26 cellular contexts compared by ENCODE assay signal in the genomic region with DNA sequence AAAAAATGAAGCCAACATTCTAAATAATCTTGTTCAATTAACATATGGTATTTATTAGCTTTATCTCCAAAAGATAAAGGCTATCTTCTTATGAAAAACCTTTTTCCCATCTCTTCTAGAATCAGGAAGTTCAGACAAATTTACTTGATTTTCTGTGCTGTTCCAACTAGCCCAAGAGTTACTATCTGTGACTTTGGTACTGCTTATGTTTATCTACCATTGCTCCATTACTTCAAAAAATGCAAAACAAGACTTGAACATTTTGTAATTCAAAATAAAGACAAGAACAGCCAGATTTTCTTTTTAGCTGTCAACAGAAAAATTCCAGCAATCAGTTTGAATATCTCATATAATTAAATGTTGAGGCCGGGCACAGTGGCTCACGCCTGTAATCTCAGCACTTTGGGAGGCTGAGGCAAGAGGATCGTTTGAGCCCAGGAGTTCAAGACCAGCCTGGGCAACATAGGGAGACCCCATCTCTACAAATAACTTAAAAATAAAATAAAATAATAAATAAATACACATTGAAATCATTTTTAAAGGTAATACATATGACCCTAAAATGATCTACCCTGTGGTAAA.
DNase-seq lines count a peak whose midpoint lies in the region; ATAC-seq and TF ChIP-seq lines count a peak whose summit lies in the region.
"Had no signal": no experiment of that assay in that cellular context is flagged by ENCODE, and none has a peak within 500 bp of the region (broad histone marks: within the 10 kb centered on the region; RNA-seq: fewer than 3 reads in every experiment).

No MANE protein-coding gene starts in this region.

- no peaks in the 10 kb centered on the region for H4K20me1 ChIP-seq in SK-N-SH (ENCODE audit: insufficient read depth)

- H3K36me3 ChIP-seq in SK-N-SH (replicated peaks in 1 of 2; ENCODE audit: control insufficient read depth in 1 of 2, insufficient read depth in 2 of 2, low read length in 1 of 2) (no peaks in the 10 kb centered on the region), esophagus muscularis mucosa (no peaks in the 10 kb centered on the region), lower lobe of right lung (no peaks in the 10 kb centered on the region), upper lobe of left lung (no peaks in the 10 kb centered on the region)

- H3K4me1 ChIP-seq in SK-N-SH (ENCODE audit: control insufficient read depth in 1 of 2, insufficient read depth in 2 of 2, low read depth in 1 of 2, low read length in 1 of 2) (no peaks in the 10 kb centered on the region; a peak in 1 of 4 replicates), esophagus muscularis mucosa (peaks cover 7 to 42% (median 37%) of the 10 kb centered on the region in 4 donors), lower lobe of right lung (no peaks in the 10 kb centered on the region), upper lobe of left lung (no peaks in the 10 kb centered on the region)
- H3K4me1 ChIP-seq: body of pancreas had no signal

- no peak overlapping the region for H3K4me3 ChIP-seq in SK-N-SH (ENCODE audit: low read depth in 2 of 2, low read length in 1 of 2)
- peak overlapping the region in 1 of 4 donors; percentile 32 for H3K4me3 ChIP-seq in esophagus muscularis mucosa
- H3K4me3 ChIP-seq in lower lobe of right lung, result no peak overlapping the region
- no peak overlapping the region for H3K4me3 ChIP-seq in upper lobe of left lung
- H3K4me3 ChIP-seq: body of pancreas, dorsolateral prefrontal cortex had no signal

- POLR2A ChIA-PET in SK-N-SH (lab: Yijun Ruan, JAX), result no interaction called here

- DNase-seq in SK-N-SH (no peak), esophagus muscularis mucosa (ENCODE audit: extremely low spot score) (no peak), lower lobe of right lung (no peak), upper lobe of left lung (no peak), RPMI8226 (no peak), NCI-H748 treated with DMSO at 0.1 percent for 48 hours (lab: John Stamatoyannopoulos, UW) (no peak), middle frontal gyrus (ENCODE audit: extremely low spot score, low spot score) (no peak)
- DNase-seq: activated CD8-positive, alpha-beta memory T cell treated with anti-CD3 and anti-CD28 coated beads, Interleukin-2, amount 50 U/mL, for 48 hours; activated CD8-positive, alpha-beta T cell treated with anti-CD3 and anti-CD28 coated beads for 36 hours; activated naive CD4-positive, alpha-beta T cell treated with Interleukin-2 at 50 U/mL for 16 hours; body of pancreas; CD8-positive, alpha-beta memory T cell; dorsolateral prefrontal cortex; glutamatergic neuron; H9; islet precursor cell; midbrain; MM.1S; naive thymus-derived CD8-positive, alpha-beta T cell; NCI-H2029; NCI-H510A treated with DMSO at 0.1 percent for 48 hours; NK-92 treated with Interleukin-12 subunit alpha and Interleukin-12 subunit beta, amount 100 ng/mL, for 24 hours; occipital lobe had no signal

- TF ChIP-seq CTCF in SK-N-SH (IDR thresholded peaks at IDR 0.05) (no peak), esophagus muscularis mucosa (IDR thresholded peaks at IDR 0.05) (no peak), lower lobe of right lung (IDR thresholded peaks at IDR 0.05) (no peak), upper lobe of left lung (IDR thresholded peaks at IDR 0.05) (no peak)

- intact Hi-C loops in esophagus muscularis mucosa (cut with DNase I), result no loop called here
- intact Hi-C loops in lower lobe of right lung (cut with DNase I), result no loop called here

- TF ChIP-seq RAD21 in SK-N-SH (IDR thresholded peaks at IDR 0.05; ENCODE audit: low read length), result no peak

- no peaks in the 10 kb centered on the region for H3K9me2 ChIP-seq in SK-N-SH

- TF ChIP-seq EP300 in SK-N-SH (IDR thresholded peaks at IDR 0.05; ENCODE audit: borderline replicate concordance in 1 of 2, low read depth in 1 of 2, low read length in 1 of 2) (no peak), esophagus muscularis mucosa (IDR thresholded peaks at IDR 0.05) (no peak), upper lobe of left lung (IDR thresholded peaks at IDR 0.05) (no peak)

- H3K4me2 ChIP-seq in SK-N-SH, result no peak overlapping the region
- H3K4me2 ChIP-seq: KMS-11 had no signal

- 61% methylated on average over 3 of the region's 3 CpGs for WGBS in SK-N-SH (ENCODE audit: low lambda C conversion rate)
- WGBS in esophagus muscularis mucosa, result 84% methylated on average over 3 of the region's 3 CpGs
- WGBS in upper lobe of left lung, 2 donors, result 79 to 89% methylated on average over 3 of the region's 3 CpGs

- H3K27ac ChIP-seq in SK-N-SH (ENCODE audit: low read depth in 2 of 2, low read length in 1 of 2), result no peak overlapping the region; a peak in 1 of 4 replicates
- peak overlapping the region; percentile 69 to 75 (median 74) for H3K27ac ChIP-seq in esophagus muscularis mucosa (replicated peaks in 1 of 4)
- peak overlapping the region; percentile 22 for H3K27ac ChIP-seq in lower lobe of right lung
- peak overlapping the region; percentile 10 to 63 (median 34) for H3K27ac ChIP-seq in upper lobe of left lung
- H3K27ac ChIP-seq: body of pancreas, dorsolateral prefrontal cortex, HL-60, KMS-11 had no signal

- H3K79me2 ChIP-seq in SK-N-SH (ENCODE audit: insufficient read depth), result no peaks in the 10 kb centered on the region

- CTCF ChIA-PET in SK-N-SH (lab: Yijun Ruan, JAX), result no interaction called here

- no peak for ATAC-seq in lower lobe of right lung
- ATAC-seq in upper lobe of left lung (ENCODE audit: low FRiP score in 2 of 2), result no peak
- ATAC-seq: activated CD8-positive, alpha-beta T cell treated with anti-CD3 and anti-CD28 coated beads for 36 hours; body of pancreas; naive thymus-derived CD8-positive, alpha-beta T cell; stimulated activated effector memory CD8-positive, alpha-beta T cell treated with anti-CD3 and anti-CD28 coated beads, Interleukin-12 subunit alpha, Interleukin-12 subunit beta, amount 100 ng/mL, for 72 hours had no signal

- H3K9me3 ChIP-seq in SK-N-SH, result peaks cover 6% of the 10 kb centered on the region; the same call in 1 of the 2 replicates
- peaks cover 0 to 7% (median 0%) of the 10 kb centered on the region in 4 donors for H3K9me3 ChIP-seq in esophagus muscularis mucosa
- no peaks in the 10 kb centered on the region for H3K9me3 ChIP-seq in lower lobe of right lung
- no peaks in the 10 kb centered on the region for H3K9me3 ChIP-seq in upper lobe of left lung
- H3K9me3 ChIP-seq: body of pancreas had no signal

- no peak for TF ChIP-seq POLR2A in esophagus muscularis mucosa (IDR thresholded peaks at IDR 0.05; ENCODE audit: low read depth)
- TF ChIP-seq POLR2A in upper lobe of left lung (IDR thresholded peaks at IDR 0.05), result no peak

- H3F3A ChIP-seq in SK-N-SH (replicated peaks; ENCODE audit: insufficient read depth), result no peaks in the 10 kb centered on the region

- no peak overlapping the region for H3K9ac ChIP-seq in SK-N-SH
- H3K9ac ChIP-seq: KMS-11 had no signal

- H3K27me3 ChIP-seq in SK-N-SH (ENCODE audit: insufficient read depth) (no peaks in the 10 kb centered on the region), esophagus muscularis mucosa (no peaks in the 10 kb centered on the region), lower lobe of right lung (ENCODE audit: low read depth) (no peaks in the 10 kb centered on the region), upper lobe of left lung (no peaks in the 10 kb centered on the region)
- H3K27me3 ChIP-seq: body of pancreas, dorsolateral prefrontal cortex had no signal

- H2AFZ ChIP-seq in SK-N-SH (ENCODE audit: low read depth), result no peak overlapping the region

TF ChIP-seq in SK-N-SH, 30 proteins besides CTCF, POLR2A, EP300 and RAD21:
- TF ChIP-seq MAX (IDR thresholded peaks at IDR 0.05; ENCODE audit: low read depth), result no peak
- TF ChIP-seq RCOR1 (IDR thresholded peaks at IDR 0.05; ENCODE audit: low read length), result peak; percentile 28; the same call in 1 of the 2 replicates
- TF ChIP-seq MEF2A (IDR thresholded peaks at IDR 0.05; ENCODE audit: borderline replicate concordance, low read depth), result no peak
- TF ChIP-seq SIN3A (IDR thresholded peaks at IDR 0.05; ENCODE audit: borderline replicate concordance, low read depth, low read length), result no peak
- no peak for TF ChIP-seq USF2 (IDR thresholded peaks at IDR 0.05; ENCODE audit: borderline replicate concordance, low read depth, low read length)

Comparison
In these comparisons a context has a peak if more than half of its experiments do, and no peak if none do; other contexts are left out.
1. H3K27ac ChIP-seq: peak in esophagus muscularis mucosa (4 of 4), lower lobe of right lung (single experiment) and upper lobe of left lung (4 of 4); none in SK-N-SH (0 of 2).